Comparison of ENCODE assay signal across 10 cellular contexts in the genomic region with DNA sequence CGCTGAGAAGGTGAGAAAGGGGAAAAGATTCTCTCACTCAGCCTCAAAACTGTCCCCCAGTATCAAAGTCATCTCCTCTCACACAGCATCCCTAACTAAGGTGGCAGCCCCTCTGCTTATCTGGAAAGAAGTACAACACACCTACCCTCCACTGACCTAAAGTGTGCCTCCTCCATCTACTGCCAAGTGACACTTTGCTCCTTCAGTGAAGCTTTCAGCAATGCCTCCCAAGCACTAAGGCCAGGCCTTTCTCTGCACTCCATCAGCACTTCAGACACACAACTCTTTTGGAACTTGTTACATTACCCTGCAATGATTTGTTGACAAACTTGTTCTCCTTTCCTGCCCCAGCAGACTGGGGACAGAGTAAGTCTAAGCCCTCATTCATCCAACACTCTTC. TPM values are rescaled to one million over a fixed set of nuclear protein-coding genes. Genes with fewer than 3 reads are reported as not detected.
DNase-seq lines count a peak whose midpoint lies in the region; ATAC-seq and TF ChIP-seq lines count a peak whose summit lies in the region.
"Had no signal": no experiment of that assay in that cellular context is flagged by ENCODE, and none has a peak within 500 bp of the region (broad histone marks: within the 10 kb centered on the region; RNA-seq: fewer than 3 reads in every experiment).

No MANE protein-coding gene starts in this region.

- peak overlapping the region; percentile 68 to 88 (median 82) for H3K4me3 ChIP-seq in esophagus muscularis mucosa
- H3K4me3 ChIP-seq in sigmoid colon, result peak overlapping the region in 3 of 4 donors; percentile 60 to 93 (median 86)
- H3K4me3 ChIP-seq in effector memory CD4-positive, alpha-beta T cell (ENCODE audit: insufficient read depth, low read depth, low read length, poor library complexity, severe bottlenecking), result no peak overlapping the region

- H3K79me1 ChIP-seq in H9 (ENCODE audit: insufficient read depth, low read depth, low read length, poor library complexity, severe bottlenecking), result peaks cover 12% of the 10 kb centered on the region

- H3K4me1 Mint-ChIP-seq in H9, result peaks cover 20 to 24% of the 10 kb centered on the region in 2 experiments

- H3K27ac ChIP-seq in H9 (ENCODE audit: insufficient read length, low read depth, low read length) (no peak overlapping the region), esophagus muscularis mucosa (replicated peaks in 1 of 4) (peak overlapping the region in 2 of 4 donors; percentile 90 to 94), sigmoid colon (peak overlapping the region in 1 of 4 donors; percentile 94)
- H3K27ac ChIP-seq in effector memory CD4-positive, alpha-beta T cell (ENCODE audit: insufficient read depth, low read length, poor library complexity, severe bottlenecking), result no peak overlapping the region

- H2BK20ac ChIP-seq in H9 (ENCODE audit: low read depth, low read length, poor library complexity, severe bottlenecking), result no peak overlapping the region

- H3K79me2 ChIP-seq in H9 (ENCODE audit: insufficient read depth, low read length), result peaks cover 5% of the 10 kb centered on the region; the same call in 1 of the 2 replicates

- no peak overlapping the region for H2BK15ac ChIP-seq in H9 (ENCODE audit: low read depth, low read length)

- H3K18ac ChIP-seq in H9 (ENCODE audit: insufficient read length, low read depth, low read length), result no peak overlapping the region

- no peak overlapping the region for H4K8ac ChIP-seq in H9 (replicated peaks; ENCODE audit: insufficient read length, low read depth, low read length)

- H3K56ac ChIP-seq in H9 (ENCODE audit: insufficient read length, low read depth, low read length), result no peak overlapping the region

- no peak overlapping the region for H2AK5ac ChIP-seq in H9 (ENCODE audit: insufficient read length, low read length)

- no peak overlapping the region for H4K5ac ChIP-seq in H9 (ENCODE audit: insufficient read length, low read depth, low read length)

- no peaks in the 10 kb centered on the region for H4K20me1 ChIP-seq in H9 (ENCODE audit: control insufficient read depth, insufficient read depth, insufficient read length)

- WGBS in H9 (ENCODE audit: extremely low coverage, insufficient read length, low lambda C conversion rate), result no CpG with 5 or more reads among the region's 1 CpG
- WGBS in esophagus muscularis mucosa, result 100% methylated on average over 1 of the region's 1 CpG
- WGBS in sigmoid colon, 2 donors, result 91 to 100% methylated on average over 1 of the region's 1 CpG

- H3K9me3 Mint-ChIP-seq in H9, result no peaks in the 10 kb centered on the region; a peak in 2 of 5 replicates

- no peak for ATAC-seq in GM19328 (IDR thresholded peaks at IDR 0.05; ENCODE audit: unreplicated experiment)

- TF ChIP-seq CTCF in H9 (conservative IDR thresholded peaks at IDR 0.05) (no peak), esophagus muscularis mucosa (IDR thresholded peaks at IDR 0.05) (no peak), sigmoid colon (IDR thresholded peaks at IDR 0.05) (no peak)

- H3K27ac Mint-ChIP-seq in H9, result peak overlapping the region in 1 of 3 experiments; percentile 48; a peak in 1 of 7 replicates

- H3K23me2 ChIP-seq in H9 (ENCODE audit: insufficient read length, low read depth, low read length, poor library complexity, severe bottlenecking), result peaks cover 4% of the 10 kb centered on the region

- no peaks in the 10 kb centered on the region for H3K4me1 ChIP-seq in H9 (ENCODE audit: insufficient read depth, low read length)
- H3K4me1 ChIP-seq in esophagus muscularis mucosa, result peaks cover 52 to 66% (median 65%) of the 10 kb centered on the region in 4 donors
- H3K4me1 ChIP-seq in sigmoid colon, result peaks cover 0 to 65% (median 60%) of the 10 kb centered on the region in 4 donors
- peaks cover 25% of the 10 kb centered on the region for H3K4me1 ChIP-seq in effector memory CD4-positive, alpha-beta T cell (ENCODE audit: control insufficient read depth, insufficient read depth, low read length, poor library complexity, severe bottlenecking)

- H3K9me3 ChIP-seq in H9 (ENCODE audit: control insufficient read depth, low read depth, low read length) (no peaks in the 10 kb centered on the region), esophagus muscularis mucosa (no peaks in the 10 kb centered on the region), sigmoid colon (no peaks in the 10 kb centered on the region)
- no peaks in the 10 kb centered on the region for H3K9me3 ChIP-seq in effector memory CD4-positive, alpha-beta T cell (ENCODE audit: control insufficient read depth, low read length)

- no peak overlapping the region for H4K91ac ChIP-seq in H9 (ENCODE audit: insufficient read length, low read depth, low read length)

- H3K4ac ChIP-seq in H9 (ENCODE audit: low read depth, low read length), result no peak overlapping the region

- H2BK5ac ChIP-seq in H9 (ENCODE audit: insufficient read length, low read length), result no peak overlapping the region

- DNase-seq in H9, result no peak
- peak; percentile 57 for DNase-seq in RKO (ENCODE audit: low spot score)
- DNase-seq in esophagus muscularis mucosa (ENCODE audit: extremely low spot score), result no peak
- DNase-seq in sigmoid colon, result no peak
- DNase-seq in NCI-H2029 (lab: John Stamatoyannopoulos, UW), result no peak
- no peak for DNase-seq in middle frontal gyrus (ENCODE audit: extremely low spot score, low spot score)
- no peak for DNase-seq in effector memory CD4-positive, alpha-beta T cell
- DNase-seq: NCI-H1417, T-helper 9 cell had no signal

- H3K4me2 ChIP-seq in H9 (ENCODE audit: insufficient read depth, insufficient read length, low read length), result no peak overlapping the region

- no peak overlapping the region for H2BK120ac ChIP-seq in H9 (ENCODE audit: low read depth, low read length, poor library complexity, severe bottlenecking)

- intact Hi-C loops in esophagus muscularis mucosa (cut with DNase I), result no loop called here
- intact Hi-C loops in sigmoid colon (cut with DNase I), result no loop called here

- no peak overlapping the region for H2AFZ ChIP-seq in H9 (ENCODE audit: low read length)

- H3K4me3 Mint-ChIP-seq in H9, result peak overlapping the region; percentile 87 to 90

- H3K27me3 ChIP-seq in H9 (ENCODE audit: insufficient read depth, low read length), result no peaks in the 10 kb centered on the region
- no peaks in the 10 kb centered on the region for H3K27me3 ChIP-seq in esophagus muscularis mucosa
- no peaks in the 10 kb centered on the region for H3K27me3 ChIP-seq in sigmoid colon
- no peaks in the 10 kb centered on the region for H3K27me3 ChIP-seq in effector memory CD4-positive, alpha-beta T cell (replicated peaks; ENCODE audit: control insufficient read depth, insufficient read depth, low read length, poor library complexity, severe bottlenecking)

- TF ChIP-seq EP300 in esophagus muscularis mucosa (IDR thresholded peaks at IDR 0.05) (no peak), sigmoid colon (IDR thresholded peaks at IDR 0.05) (no peak)

- H2BK12ac ChIP-seq in H9 (ENCODE audit: insufficient read length, low read depth, low read length), result no peak overlapping the region

- H3K9ac ChIP-seq in H9 (ENCODE audit: extremely low read depth, insufficient read length, low read length), result no peak overlapping the region

- H3K14ac ChIP-seq in H9 (ENCODE audit: insufficient read depth, low read length), result no peak overlapping the region

- no peak overlapping the region for H3K23ac ChIP-seq in H9 (ENCODE audit: insufficient read length, low read depth, low read length)

- H3K36me3 ChIP-seq in esophagus muscularis mucosa, result peaks cover 0 to 41% (median 15%) of the 10 kb centered on the region in 4 donors
- peaks cover 0 to 11% (median 0%) of the 10 kb centered on the region in 4 donors for H3K36me3 ChIP-seq in sigmoid colon
- peaks cover 26% of the 10 kb centered on the region for H3K36me3 ChIP-seq in effector memory CD4-positive, alpha-beta T cell (ENCODE audit: control insufficient read depth, insufficient read depth, low read length)

- no peaks in the 10 kb centered on the region for H3K27me3 Mint-ChIP-seq in H9 (ENCODE audit: low read depth)

- TF ChIP-seq POLR2A in esophagus muscularis mucosa (IDR thresholded peaks at IDR 0.05; ENCODE audit: low read depth) (no peak), sigmoid colon (IDR thresholded peaks at IDR 0.05) (no peak)

- peaks cover 13 to 44% (median 36%) of the 10 kb centered on the region in 3 experiments; a peak in 6 of 7 replicates for H3K36me3 Mint-ChIP-seq in H9 (ENCODE audit: insufficient read depth in 1 of 3, low read depth in 3 of 3)

- no peak overlapping the region for H3T11ph ChIP-seq in H9 (ENCODE audit: low read length)

RNA-seq across cellular contexts. Expression of a gene that starts 1.4 kb away (rescaled TPM):
- total RNA-seq in H9 (2021) (27.6 and 28.8 TPM in 2 replicates), esophagus muscularis mucosa (10 to 100 TPM; 19.9 to 36.2 (median 28.3) TPM), sigmoid colon (10 to 100 TPM; 13.7 to 18.3 (median 15.3) TPM)
- 10 to 100 TPM; 16.2 to 23.5 (median 19.0) TPM for polyA plus RNA-seq in sigmoid colon

RNA-seq across cellular contexts. Expression of a gene that starts 13.7 kb away (rescaled TPM):
- total RNA-seq in H9 (2021) (28.5 and 29.4 TPM in 2 replicates), esophagus muscularis mucosa (10 to 100 TPM; 30.3 to 46.4 (median 39.3) TPM), sigmoid colon (10 to 100 TPM; 17.5 to 31.1 (median 22.5) TPM)
- 10 to 100 TPM; 14.4 to 25.6 (median 17.6) TPM for polyA plus RNA-seq in sigmoid colon

RNA-seq across cellular contexts. Expression of a gene that starts 34.6 kb away (rescaled TPM):
- 40.0 and 40.1 TPM in 2 replicates for total RNA-seq in H9 (2021)
- total RNA-seq in esophagus muscularis mucosa, result 10 to 100 TPM; 19.4 to 37.3 (median 30.5) TPM
- 10 to 100 TPM; 23.5 to 59.8 (median 30.9) TPM for total RNA-seq in sigmoid colon
- polyA plus RNA-seq in sigmoid colon, result 10 to 100 TPM in 2 of 3 donors, 1 to 10 TPM in 1; 5.4 to 63.2 (median 10.4) TPM
